ENCODE assay signal across 17 cellular contexts in genomic region chr1:85816606-85817005, GRCh38.
"Had no signal": no experiment of that assay in that cellular context is flagged by ENCODE, and none has a peak within 500 bp of the region (broad histone marks: within the 10 kb centered on the region; RNA-seq: fewer than 3 reads in every experiment).

No MANE protein-coding gene starts in this region.

- DNase-seq: colonic mucosa; cortex of kidney; effector CD8-positive, alpha-beta T cell; effector memory CD8-positive, alpha-beta T cell; endodermal cell; erythroblast; esophagus squamous epithelium; foreskin fibroblast; foreskin melanocyte; glutamatergic neuron; hippocampal formation; left lung; lower lobe of right lung; mesenchymal stem cell; mucosa of descending colon; naive B cell; naive thymus-derived CD8-positive, alpha-beta T cell had no signal
